ENCODE assay signal across 1 cellular context in genomic region chr16:75624921-75625334, GRCh38.
TF ChIP-seq lines count a peak whose summit lies in the region.

No MANE protein-coding gene starts in this region.

TF ChIP-seq in HEK293, 187 proteins besides CTCF, POLR2A, EP300 and RAD21 (continued from another document):
- TF ChIP-seq ZNF639 (tag by site-specific recombination; IDR thresholded peaks at IDR 0.05) (peak; percentile 73), ZBTB48 (tag by site-specific recombination; IDR thresholded peaks at IDR 0.05) (peak; percentile 88), ZNF169 (tag by site-specific recombination; IDR thresholded peaks at IDR 0.05) (no peak), ZNF513 (tag by site-specific recombination; IDR thresholded peaks at IDR 0.05) (no peak), ZNF146 (tag by site-specific recombination; IDR thresholded peaks at IDR 0.05) (peak; percentile 5; the same call in 1 of the 2 replicates), ZNF138 (tag by site-specific recombination; IDR thresholded peaks at IDR 0.05; ENCODE audit: borderline replicate concordance) (no peak), ZNF112 (tag by site-specific recombination; IDR thresholded peaks at IDR 0.05) (no peak), ZNF341 (tag by site-specific recombination; IDR thresholded peaks at IDR 0.05; ENCODE audit: low read depth) (no peak), SCRT2 (tag by site-specific recombination; IDR thresholded peaks at IDR 0.05) (peak; percentile 89), ZNF302 (tag by site-specific recombination; IDR thresholded peaks at IDR 0.05; ENCODE audit: low read depth) (no peak), ZNF843 (tag by site-specific recombination; IDR thresholded peaks at IDR 0.05) (peak; percentile 69; the same call in 1 of the 2 replicates), ZFHX2 (tag by site-specific recombination; conservative IDR thresholded peaks at IDR 0.05) (no peak), ZFP41 (tag by site-specific recombination; IDR thresholded peaks at IDR 0.05; ENCODE audit: borderline replicate concordance) (no peak)
TF ChIP-seq in HEK293: peak in this region for 44.
